Comparison of ENCODE assay signal across 17 cellular contexts in genomic region chr18:55999641-56000040, GRCh38.
DNase-seq lines count a peak whose midpoint lies in the region; ATAC-seq lines count a peak whose summit lies in the region.
"Had no signal": no experiment of that assay in that cellular context is flagged by ENCODE, and none has a peak within 500 bp of the region (broad histone marks: within the 10 kb centered on the region; RNA-seq: fewer than 3 reads in every experiment).

No MANE protein-coding gene starts in this region.

- intact Hi-C loops in Right ventricle myocardium superior (cut with DNase I) (no loop called here), cardiac septum (cut with DNase I) (no loop called here)

- ATAC-seq in Right ventricle myocardium superior (ENCODE audit: poor library complexity) (peak; percentile 78), GM21390 (IDR thresholded peaks at IDR 0.05; ENCODE audit: unreplicated experiment) (no peak)
- ATAC-seq: naive thymus-derived CD4-positive, alpha-beta T cell had no signal

- no peak for DNase-seq in Right ventricle myocardium superior
- DNase-seq in cardiac septum (ENCODE audit: low spot score), result no peak
- peak; percentile 17 for DNase-seq in epidermal melanocyte (ENCODE audit: insufficient read length, low spot score)
- DNase-seq in midbrain (lab: John Stamatoyannopoulos, UW), result peak; percentile 38
- no peak for DNase-seq in HPDE6-E6E7 (ENCODE audit: extremely low spot score)
- DNase-seq in NCI-H524 (lab: John Stamatoyannopoulos, UW), result no peak
- no peak for DNase-seq in NCI-H1048 (lab: John Stamatoyannopoulos, UW)
- DNase-seq: 8988T; activated CD4-positive, alpha-beta T cell treated with anti-CD3 and anti-CD28 coated beads, Interleukin-2, amount 10 ng/mL, durations not matched to agents 7 days and 5 days; activated naive CD4-positive, alpha-beta T cell; colonic mucosa; DMS153; naive thymus-derived CD4-positive, alpha-beta T cell; NCI-H146; Peyer's patch; testis had no signal

Comparison
In these comparisons a context has a peak if more than half of its experiments do, and no peak if none do; other contexts are left out.
1. DNase-seq: peak in epidermal melanocyte (single experiment) and midbrain (single experiment); none in Right ventricle myocardium superior (single experiment), cardiac septum (single experiment), HPDE6-E6E7 (single experiment), NCI-H524 (0 of 2) and NCI-H1048 (single experiment).